In genomic region chr16:28711220-28712083, GRCh38 we compare ENCODE assay signal across 8 cellular contexts. TPM values are rescaled to one million over a fixed set of nuclear protein-coding genes. Genes with fewer than 3 reads are reported as not detected.
DNase-seq lines count a peak whose midpoint lies in the region; ATAC-seq and TF ChIP-seq lines count a peak whose summit lies in the region.
"Not testable (repeated sequence)": the region's sequence is repeated elsewhere in the genome, so short reads cannot be mapped to it uniquely, and the experiment has no call there.

EIF3C (plus strand) TSS chr16:28711464; CDS start chr16:28711687, 223 bp downstream.

- H3K9me2 ChIP-seq in Karpas-422 (replicated peaks; ENCODE audit: insufficient read depth, low read length) = not testable (repeated sequence)

- not testable (repeated sequence) for H3K27me3 Mint-ChIP-seq in Caco-2 (ENCODE audit: insufficient read depth, unreplicated experiment); activated T-helper 1 cell treated with anti-CD3 and anti-CD28 coated beads, Interleukin-12 subunit alpha, Interleukin-12 subunit beta, Interleukin-2, Interleukin-4 antibody, amounts not matched to agents 30 ng/mL and 10 ng/mL and 1 ng/mL, durations not matched to agents 14 hours and 24 hours and 36 hours (ENCODE audit: insufficient read depth)

- not testable (repeated sequence) for DNase-seq in Caco-2; Karpas-422; activated T-helper 1 cell treated with anti-CD3 and anti-CD28 coated beads, Interleukin-12 subunit alpha, Interleukin-12 subunit beta, Interleukin-2, Interleukin-4 antibody, amounts not matched to agents 30 ng/mL and 10 ng/mL and 1 ng/mL, durations not matched to agents 14 hours and 24 hours and 36 hours (ENCODE audit: low spot score); esophagus squamous epithelium (lab: John Stamatoyannopoulos, UW); mesenteric fat pad (ENCODE audit: low spot score); stimulated activated naive CD8-positive, alpha-beta T cell treated with anti-CD3 and anti-CD28 coated beads, Interleukin-15, Interleukin-2, amounts not matched to agents 100 U/mL and 50 U/mL, for 24 hours

- not testable (repeated sequence) for H3K36me3 ChIP-seq in Caco-2 (ENCODE audit: control insufficient read depth, insufficient read depth, low read length); Karpas-422 (ENCODE audit: insufficient read depth, low read length); esophagus squamous epithelium

- no CpG with 5 or more reads among the region's 66 CpGs for WGBS in esophagus squamous epithelium, 2 donors

- not testable (repeated sequence) for H3K9me3 Mint-ChIP-seq in Caco-2 (ENCODE audit: unreplicated experiment); activated T-helper 1 cell treated with anti-CD3 and anti-CD28 coated beads, Interleukin-12 subunit alpha, Interleukin-12 subunit beta, Interleukin-2, Interleukin-4 antibody, amounts not matched to agents 30 ng/mL and 10 ng/mL and 1 ng/mL, durations not matched to agents 14 hours and 24 hours and 36 hours

- H4K20me1 ChIP-seq in Karpas-422 (ENCODE audit: insufficient read depth, low read depth, low read length) = not testable (repeated sequence)

- H3K27me3 ChIP-seq in Caco-2 (replicated peaks; ENCODE audit: control insufficient read depth, insufficient read depth, low read length); Karpas-422 (ENCODE audit: low read length); esophagus squamous epithelium: not testable (repeated sequence)

- not testable (repeated sequence) for TF ChIP-seq CTCF in Caco-2 (IDR thresholded peaks at IDR 0.05; ENCODE audit: insufficient read depth in 1 of 2, low read depth in 1 of 2, low read length in 1 of 2, severe bottlenecking in 1 of 2, unreplicated experiment in 1 of 2); esophagus squamous epithelium (IDR thresholded peaks at IDR 0.05)

- H3K4me2 ChIP-seq in Karpas-422 (ENCODE audit: low read depth, low read length, poor library complexity, severe bottlenecking) = not testable (repeated sequence)

- CTCF ChIA-PET in Caco-2 (lab: Charles Lee) = not testable (repeated sequence)

- BruUV-seq in Caco-2 (replicated peaks; lab: Mats Ljungman, UMichigan) = not testable (repeated sequence)

- H3K4me3 Mint-ChIP-seq in Caco-2 (ENCODE audit: unreplicated experiment) = peak within 1 kb of the TSS; percentile 46
- H3K4me3 Mint-ChIP-seq in activated T-helper 1 cell treated with anti-CD3 and anti-CD28 coated beads, Interleukin-12 subunit alpha, Interleukin-12 subunit beta, Interleukin-2, Interleukin-4 antibody, amounts not matched to agents 30 ng/mL and 10 ng/mL and 1 ng/mL, durations not matched to agents 14 hours and 24 hours and 36 hours = peak within 1 kb of the TSS; percentile 85

- H3K9me3 ChIP-seq in Caco-2; Karpas-422 (ENCODE audit: low read length); esophagus squamous epithelium: not testable (repeated sequence)

- POLR2A ChIA-PET in Caco-2 (lab: Charles Lee) = not testable (repeated sequence)

- ATAC-seq in GM19452 (IDR thresholded peaks at IDR 0.05; ENCODE audit: unreplicated experiment) (peak; percentile 99), HG02885 (IDR thresholded peaks at IDR 0.05; ENCODE audit: poor library complexity, unreplicated experiment) (peak; percentile 98)
- peak; percentile 100 for ATAC-seq in stimulated activated naive CD8-positive, alpha-beta T cell treated with anti-CD3 and anti-CD28 coated beads, Interleukin-15, Interleukin-2, amounts not matched to agents 100 U/mL and 50 U/mL, for 24 hours

- not testable (repeated sequence) for H3K9ac ChIP-seq in Karpas-422 (ENCODE audit: low read length)

- H2AFZ ChIP-seq in Karpas-422 (ENCODE audit: low read length) = not testable (repeated sequence)

- not testable (repeated sequence) for H3K79me2 ChIP-seq in Karpas-422 (ENCODE audit: low read length)

- H3K4me1 ChIP-seq in Caco-2; Karpas-422 (ENCODE audit: low read length); esophagus squamous epithelium: not testable (repeated sequence)

- not testable (repeated sequence) for TF ChIP-seq POLR2A in esophagus squamous epithelium (IDR thresholded peaks at IDR 0.05)

- H3K36me3 Mint-ChIP-seq in Caco-2 (ENCODE audit: insufficient read depth, unreplicated experiment); activated T-helper 1 cell treated with anti-CD3 and anti-CD28 coated beads, Interleukin-12 subunit alpha, Interleukin-12 subunit beta, Interleukin-2, Interleukin-4 antibody, amounts not matched to agents 30 ng/mL and 10 ng/mL and 1 ng/mL, durations not matched to agents 14 hours and 24 hours and 36 hours (ENCODE audit: low read depth): not testable (repeated sequence)

- H3K4me1 Mint-ChIP-seq in Caco-2 (ENCODE audit: low read depth, unreplicated experiment); activated T-helper 1 cell treated with anti-CD3 and anti-CD28 coated beads, Interleukin-12 subunit alpha, Interleukin-12 subunit beta, Interleukin-2, Interleukin-4 antibody, amounts not matched to agents 30 ng/mL and 10 ng/mL and 1 ng/mL, durations not matched to agents 14 hours and 24 hours and 36 hours (ENCODE audit: low read depth): not testable (repeated sequence)

- peak within 1 kb of the TSS; percentile 21 for H3K4me3 ChIP-seq in Caco-2 (ENCODE audit: low read depth, low read length)
- not testable (repeated sequence) for H3K4me3 ChIP-seq in Karpas-422 (ENCODE audit: low read length)
- H3K4me3 ChIP-seq in esophagus squamous epithelium = peak within 1 kb of the TSS in 1 of 4 donors; percentile 36

- intact Hi-C loops in Caco-2 (cut with micrococcal nuclease; ENCODE audit: unreplicated experiment); activated T-helper 1 cell treated with anti-CD3 and anti-CD28 coated beads, Interleukin-12 subunit alpha, Interleukin-12 subunit beta, Interleukin-2, Interleukin-4 antibody, amounts not matched to agents 30 ng/mL and 10 ng/mL and 1 ng/mL, durations not matched to agents 14 hours and 24 hours and 36 hours (cut with micrococcal nuclease); esophagus squamous epithelium (cut with DNase I): not testable (repeated sequence)

- not testable (repeated sequence) for H3K27ac ChIP-seq in Karpas-422 (ENCODE audit: low read length); esophagus squamous epithelium

- H3K27ac Mint-ChIP-seq in Caco-2 (ENCODE audit: unreplicated experiment); activated T-helper 1 cell treated with anti-CD3 and anti-CD28 coated beads, Interleukin-12 subunit alpha, Interleukin-12 subunit beta, Interleukin-2, Interleukin-4 antibody, amounts not matched to agents 30 ng/mL and 10 ng/mL and 1 ng/mL, durations not matched to agents 14 hours and 24 hours and 36 hours: not testable (repeated sequence)

RNA-seq across cellular contexts. Expression of gene EIF3C, which starts in this region (rescaled TPM):
- total RNA-seq in Caco-2 (2022) = 777 and 841 TPM in 2 replicates
- 188 and 459 TPM in 2 replicates for total RNA-seq in Karpas-422 (2014; rRNA removed; shearing (Covaris generic); ENCODE audit: low replicate concordance)
- 1,175 and 1,207 TPM in 2 replicates for total RNA-seq in activated T-helper 1 cell treated with anti-CD3 and anti-CD28 coated beads, Interleukin-12 subunit alpha, Interleukin-12 subunit beta, Interleukin-2, Interleukin-4 antibody, amounts not matched to agents 30 ng/mL and 10 ng/mL and 1 ng/mL, durations not matched to agents 14 hours and 24 hours and 36 hours
- total RNA-seq in esophagus squamous epithelium = 100 to 1,000 TPM; 187 to 337 (median 204) TPM
- total RNA-seq in mesenteric fat pad = 494 TPM
